26 cellular contexts compared by ENCODE assay signal in the genomic region with DNA sequence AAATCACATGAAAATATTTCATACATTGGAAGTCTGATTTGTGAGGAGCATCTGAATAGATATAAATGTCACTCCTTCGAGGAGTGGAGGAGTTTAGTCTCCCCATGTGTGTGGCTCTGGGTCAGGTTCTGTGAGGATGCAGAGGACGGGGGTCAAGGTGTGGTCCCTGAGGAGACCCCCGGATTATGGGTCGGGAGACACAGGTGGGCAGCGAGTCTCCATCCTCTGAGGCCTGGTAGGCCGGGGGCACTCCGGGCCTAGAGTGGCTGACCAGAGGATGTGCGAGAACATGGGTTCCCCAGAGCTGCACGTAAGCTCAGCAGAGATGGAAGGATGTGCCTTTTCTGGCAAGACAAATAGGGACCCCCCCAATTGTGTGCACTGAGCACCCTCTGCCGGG.
"Had no signal": no experiment of that assay in that cellular context is flagged by ENCODE, and none has a peak within 500 bp of the region (broad histone marks: within the 10 kb centered on the region; RNA-seq: fewer than 3 reads in every experiment).

No MANE protein-coding gene starts in this region.

- ATAC-seq: esophagus mucosa, gastrocnemius medialis, heart right ventricle, left cardiac atrium, left lung, left ventricle myocardium superior, lower lobe of right lung, mucosa of descending colon had no signal

- H3K36me3 ChIP-seq: esophagus squamous epithelium, gastrocnemius medialis, heart right ventricle, left lung, lower lobe of right lung had no signal

- H3K9me3 ChIP-seq: esophagus squamous epithelium, gastrocnemius medialis, heart right ventricle, left lung, lower lobe of right lung had no signal

- H3K4me1 ChIP-seq: esophagus squamous epithelium, gastrocnemius medialis, heart right ventricle, left lung, lower lobe of right lung had no signal

- H3K4me3 ChIP-seq: coronary artery, dorsolateral prefrontal cortex, esophagus squamous epithelium, gastrocnemius medialis, heart right ventricle, left lung, lower lobe of right lung, mucosa of descending colon had no signal

- DNase-seq: dermis blood vessel endothelial cell; dorsolateral prefrontal cortex; effector CD4-positive, alpha-beta T cell; effector memory CD4-positive, alpha-beta T cell; erythroblast; esophagus squamous epithelium; foreskin fibroblast; foreskin melanocyte; gastrocnemius medialis; glutamatergic neuron; head of caudate nucleus; heart right ventricle; hippocampal formation; left cardiac atrium; left lung; left ventricle myocardium superior; lower lobe of right lung; mesenchymal stem cell; mucosa of descending colon; naive B cell had no signal

- H3K27ac ChIP-seq: coronary artery, dorsolateral prefrontal cortex, epithelial cell of prostate, esophagus squamous epithelium, gastrocnemius medialis, heart right ventricle, left lung, lower lobe of right lung had no signal

- FAIRE-seq: colon, islet of Langerhans, keratinocyte had no signal
